In genomic region chr20:22684072-22684762, GRCh38 we compare ENCODE assay signal across 8 cellular contexts.
DNase-seq lines count a peak whose midpoint lies in the region; ATAC-seq and TF ChIP-seq lines count a peak whose summit lies in the region.

No MANE protein-coding gene starts in this region.

- no peak overlapping the region for H3K4me3 Mint-ChIP-seq in nephron progenitor cell

- POLR2A ChIA-PET in AG04449 (lab: Yijun Ruan, JAX): no interaction called here
- POLR2A ChIA-PET in GM10248 (lab: Yijun Ruan, JAX): no interaction called here

- CTCF ChIA-PET in AG04449 (lab: Yijun Ruan, JAX): interaction anchor here (0.6 to 7.5 kb wide), 11 partner anchors 8 to 656 kb away, joined by 3 to 100 read pairs (median 6); no protein-coding TSS in a partner anchor
- CTCF ChIA-PET in GM10248 (lab: Yijun Ruan, JAX): interaction anchor here (0.6 to 9.1 kb wide), 23 partner anchors 10 to 964 kb away, joined by 3 to 77 read pairs (median 3); no protein-coding TSS in a partner anchor

- H3K4me3 ChIP-seq in AG04449 (ENCODE audit: low read depth, low read length): no peak overlapping the region
- H3K4me3 ChIP-seq in fibroblast of pulmonary artery (replicated peaks; ENCODE audit: low read depth, low read length): no peak overlapping the region

- no peaks in the 10 kb centered on the region for H3K36me3 Mint-ChIP-seq in nephron progenitor cell (ENCODE audit: low read depth)

- H3K9me3 Mint-ChIP-seq in nephron progenitor cell: peaks cover 11% of the 10 kb centered on the region

- DNase-seq in AG04449 (ENCODE audit: low read depth, low spot score) (peak; percentile 12), GM10248 (ENCODE audit: extremely low spot score) (peak; percentile 70), NCI-H1417 treated with DMSO at 0.1 percent for 48 hours (lab: John Stamatoyannopoulos, UW) (peak; percentile 50), UCSD-AML1 (lab: John Stamatoyannopoulos, UW; ENCODE audit: unreplicated experiment) (peak; percentile 72), fibroblast of pulmonary artery (ENCODE audit: low read depth) (peak; percentile 87), nephron progenitor cell (peak; percentile 75), T1000 (lab: John Stamatoyannopoulos, UW) (no peak)

- no peak overlapping the region for H3K27ac Mint-ChIP-seq in nephron progenitor cell

- peaks cover 4% of the 10 kb centered on the region for H3K4me1 Mint-ChIP-seq in nephron progenitor cell

- TF ChIP-seq CTCF in AG04449 (IDR thresholded peaks at IDR 0.05; ENCODE audit: insufficient read depth, low read length, missing control alignments) (peak; percentile 83), GM10248 (IDR thresholded peaks at IDR 0.05; ENCODE audit: control extremely low read depth, extremely low read depth, low read depth, missing control alignments) (peak; percentile 77), fibroblast of pulmonary artery (IDR thresholded peaks at IDR 0.05; ENCODE audit: low read length, missing control alignments) (peak; percentile 92), nephron progenitor cell (IDR thresholded peaks at IDR 0.05) (peak; percentile 84)

- peak; percentile 65 for ATAC-seq in HG02588 (IDR thresholded peaks at IDR 0.05; ENCODE audit: unreplicated experiment)

- peaks cover 33% of the 10 kb centered on the region for H3K27me3 Mint-ChIP-seq in nephron progenitor cell (ENCODE audit: low read depth, poor library complexity)
